Comparison of ENCODE assay signal across 8 cellular contexts in the genomic region with DNA sequence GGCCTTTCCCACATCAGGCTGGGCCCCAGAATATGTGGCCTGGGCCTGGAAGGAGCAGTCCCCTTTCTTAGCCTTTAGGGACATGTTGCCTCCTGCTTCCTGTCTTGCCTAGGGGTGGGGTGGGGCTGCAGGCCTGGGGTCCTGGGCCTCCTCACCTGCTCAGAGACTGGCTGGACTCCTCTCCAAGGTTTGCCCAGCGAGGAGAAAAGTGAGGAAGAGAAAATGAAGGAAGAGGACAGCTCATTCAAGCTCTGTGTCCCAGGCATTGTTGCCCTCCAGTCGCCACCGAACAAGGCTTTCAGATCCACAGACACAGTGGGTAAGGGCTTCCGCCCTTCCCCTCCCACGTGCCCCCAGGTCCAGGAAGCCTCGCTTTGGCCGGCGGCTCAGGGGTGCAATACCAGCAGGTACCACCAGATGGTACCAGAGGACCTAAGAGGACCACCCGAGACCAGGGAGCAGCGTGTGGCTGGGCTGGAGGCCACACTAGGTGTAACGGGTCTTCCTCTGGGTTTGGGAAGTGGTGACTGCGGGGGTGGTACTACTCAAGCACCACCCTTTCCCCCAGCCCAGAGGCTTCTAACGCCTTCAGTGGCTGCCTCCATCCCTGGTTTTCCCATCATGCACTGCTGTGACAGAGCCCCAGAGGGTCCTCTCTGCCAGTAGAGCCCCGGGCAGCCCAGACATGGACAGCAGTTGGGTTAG. TPM values are rescaled to one million over a fixed set of nuclear protein-coding genes. Genes with fewer than 3 reads are reported as not detected.
DNase-seq lines count a peak whose midpoint lies in the region; ATAC-seq and TF ChIP-seq lines count a peak whose summit lies in the region.

No MANE protein-coding gene starts in this region.

- TF ChIP-seq CTCF in lower lobe of right lung (IDR thresholded peaks at IDR 0.05), result peak; percentile 99

- H3K4me3 ChIP-seq in lower lobe of right lung, result no peak overlapping the region

- H3K4me1 ChIP-seq in lower lobe of right lung, result peaks cover 30% of the 10 kb centered on the region

- H3K36me3 ChIP-seq in lower lobe of right lung, result no peaks in the 10 kb centered on the region

- H3K27me3 Mint-ChIP-seq in dendritic cell treated with granulocyte-macrophage colony-stimulating factor and Interleukin-4, amounts not matched to agents 40 ng/mL and 50 ng/mL, for 4 days, result peaks cover 3% of the 10 kb centered on the region

- peaks cover 19% of the 10 kb centered on the region for H3K4me1 Mint-ChIP-seq in dendritic cell treated with granulocyte-macrophage colony-stimulating factor and Interleukin-4, amounts not matched to agents 40 ng/mL and 50 ng/mL, for 4 days (ENCODE audit: low read depth)

- peak overlapping the region; percentile 27 for H3K4me3 Mint-ChIP-seq in dendritic cell treated with granulocyte-macrophage colony-stimulating factor and Interleukin-4, amounts not matched to agents 40 ng/mL and 50 ng/mL, for 4 days

- intact Hi-C loops in dendritic cell treated with granulocyte-macrophage colony-stimulating factor and Interleukin-4, amounts not matched to agents 40 ng/mL and 50 ng/mL, for 4 days (cut with micrococcal nuclease), result loop anchor here (5.0 kb wide), 1 partner anchor 177 kb away; no protein-coding TSS in a partner anchor
- intact Hi-C loops in lower lobe of right lung (cut with DNase I), result loop anchor here (10.0 kb wide), 1 partner anchor 109 kb away; no protein-coding TSS in a partner anchor

- peak overlapping the region; percentile 69 for H3K27ac Mint-ChIP-seq in dendritic cell treated with granulocyte-macrophage colony-stimulating factor and Interleukin-4, amounts not matched to agents 40 ng/mL and 50 ng/mL, for 4 days

- DNase-seq in NCI-H524 (lab: John Stamatoyannopoulos, UW) (peak; percentile 54 to 84), NCI-H524 treated with DMSO at 0.1 percent for 48 hours (lab: John Stamatoyannopoulos, UW) (no peak), NCI-H526 treated with DMSO at 0.1 percent for 48 hours (lab: John Stamatoyannopoulos, UW) (peak; percentile 31), lower lobe of right lung (peak; percentile 89)
- peak; percentile 77 to 79 for DNase-seq in activated CD4-positive, alpha-beta T cell treated with anti-CD3 and anti-CD28 coated beads, Interleukin-2, amount 50 U/mL, for 4 hours
- peak; percentile 73 for DNase-seq in stimulated activated CD8-positive, alpha-beta memory T cell treated with anti-CD3 and anti-CD28 coated beads, Interleukin-12 subunit alpha, Interleukin-12 subunit beta, amount 100 ng/mL, for 4 hours (ENCODE audit: low read depth)

- no peaks in the 10 kb centered on the region for H3K27me3 ChIP-seq in lower lobe of right lung (ENCODE audit: low read depth)

- no peaks in the 10 kb centered on the region for H3K9me3 ChIP-seq in lower lobe of right lung

- peak overlapping the region; percentile 49 for H3K27ac ChIP-seq in lower lobe of right lung

- H3K9me3 Mint-ChIP-seq in dendritic cell treated with granulocyte-macrophage colony-stimulating factor and Interleukin-4, amounts not matched to agents 40 ng/mL and 50 ng/mL, for 4 days, result no peaks in the 10 kb centered on the region

- no peaks in the 10 kb centered on the region for H3K36me3 Mint-ChIP-seq in dendritic cell treated with granulocyte-macrophage colony-stimulating factor and Interleukin-4, amounts not matched to agents 40 ng/mL and 50 ng/mL, for 4 days (ENCODE audit: low read depth)

- ATAC-seq in HG03354 (IDR thresholded peaks at IDR 0.05; ENCODE audit: poor library complexity, severe bottlenecking, unreplicated experiment), result peak; percentile 56
- ATAC-seq in lower lobe of right lung, result peak; percentile 55 to 81

RNA-seq across cellular contexts. Expression of a gene that starts 5.5 kb away (rescaled TPM):
- 22.3 TPM for total RNA-seq in lower lobe of right lung

RNA-seq across cellular contexts. Expression of a gene that starts 35.6 kb away (rescaled TPM):
- total RNA-seq in lower lobe of right lung, result 74.7 TPM
